In genomic region chr3:9211155-9211950, GRCh38 we compare ENCODE assay signal across 17 cellular contexts. TPM values are rescaled to one million over a fixed set of nuclear protein-coding genes. Genes with fewer than 3 reads are reported as not detected.
DNase-seq lines count a peak whose midpoint lies in the region; ATAC-seq, FAIRE-seq and TF ChIP-seq lines count a peak whose summit lies in the region.
"Had no signal": no experiment of that assay in that cellular context is flagged by ENCODE, and none has a peak within 500 bp of the region (broad histone marks: within the 10 kb centered on the region; RNA-seq: fewer than 3 reads in every experiment).

No MANE protein-coding gene starts in this region.

- H3K36me3 Mint-ChIP-seq in astrocyte (ENCODE audit: low read depth, unreplicated experiment), result peaks cover 2% of the 10 kb centered on the region
- H3K36me3 Mint-ChIP-seq: naive B cell had no signal

- H3K4me1 ChIP-seq in GM23248 (ENCODE audit: insufficient read depth) (peaks cover 21% of the 10 kb centered on the region), astrocyte (ENCODE audit: insufficient read depth, low read length) (peaks cover 21% of the 10 kb centered on the region), foreskin keratinocyte (peaks cover 22% of the 10 kb centered on the region), body of pancreas (no peaks in the 10 kb centered on the region)
- H3K4me1 ChIP-seq: gastroesophageal sphincter had no signal

- H3K4me3 Mint-ChIP-seq in astrocyte (ENCODE audit: unreplicated experiment), result no peak overlapping the region
- H3K4me3 Mint-ChIP-seq: activated CD4-positive, alpha-beta memory T cell treated with anti-CD3 and anti-CD28 coated beads, Interleukin-2, amount 10 ng/mL, durations not matched to agents 7 days and 5 days; dendritic cell treated with granulocyte-macrophage colony-stimulating factor and Interleukin-4, amounts not matched to agents 40 ng/mL and 50 ng/mL, for 4 days; naive B cell had no signal

- H3K27ac ChIP-seq in GM23248 (no peak overlapping the region), astrocyte (ENCODE audit: low read depth, low read length) (no peak overlapping the region), foreskin keratinocyte (no peak overlapping the region), body of pancreas (no peak overlapping the region)
- H3K27ac ChIP-seq: BLaER1 treated with 17β-estradiol and CSF1 and Interleukin-3, amounts not matched to agents 10 nM and 100 nM; gastroesophageal sphincter; PC-9 had no signal

- no peak overlapping the region for H3K4me3 ChIP-seq in AG09309 (ENCODE audit: control insufficient read depth, low read depth, low read length)
- H3K4me3 ChIP-seq in GM23248, result no peak overlapping the region
- peak overlapping the region; percentile 5 for H3K4me3 ChIP-seq in astrocyte (ENCODE audit: insufficient read depth, low read depth, low read length)
- H3K4me3 ChIP-seq in body of pancreas, result no peak overlapping the region
- H3K4me3 ChIP-seq: BLaER1 treated with 17β-estradiol and CSF1 and Interleukin-3, amounts not matched to agents 10 nM and 100 nM; gastroesophageal sphincter; PC-9 had no signal

- intact Hi-C loops in body of pancreas (cut with DNase I), result no loop called here

- TF ChIP-seq CTCF in AG09309 (IDR thresholded peaks at IDR 0.05; ENCODE audit: control insufficient read depth, insufficient read depth, low read depth, low read length, missing control alignments) (no peak), astrocyte (IDR thresholded peaks at IDR 0.05; ENCODE audit: insufficient read depth, low read depth, low read length) (no peak), foreskin keratinocyte (conservative IDR thresholded peaks at IDR 0.05) (no peak), body of pancreas (IDR thresholded peaks at IDR 0.05) (no peak)

- H3K27me3 ChIP-seq in GM23248 (replicated peaks; ENCODE audit: insufficient read depth) (no peaks in the 10 kb centered on the region), astrocyte (ENCODE audit: insufficient read depth, low read length) (peaks cover 10% of the 10 kb centered on the region), foreskin keratinocyte (no peaks in the 10 kb centered on the region), body of pancreas (no peaks in the 10 kb centered on the region)
- H3K27me3 ChIP-seq: BLaER1 treated with 17β-estradiol and CSF1 and Interleukin-3, amounts not matched to agents 10 nM and 100 nM; gastroesophageal sphincter had no signal

- H3K9ac ChIP-seq in GM23248, result no peak overlapping the region
- no peak overlapping the region for H3K9ac ChIP-seq in astrocyte (ENCODE audit: low read length)
- H3K9ac ChIP-seq: BLaER1 treated with 17β-estradiol and CSF1 and Interleukin-3, amounts not matched to agents 10 nM and 100 nM had no signal

- in situ Hi-C loops in GM23248 (cut with MboI), result no loop called here

- 36 to 39% methylated on average over 2 of the region's 2 CpGs for WGBS in GM23248 (ENCODE audit: low coverage in 1 of 2, low lambda C conversion rate in 2 of 2, missing lambda C conversion rate in 2 of 2), 2 experiments
- 68 to 95% methylated on average over 2 of the region's 2 CpGs for WGBS in body of pancreas, 2 donors

- H3K9me3 ChIP-seq in GM23248 (ENCODE audit: low read depth) (no peaks in the 10 kb centered on the region), astrocyte (ENCODE audit: insufficient read depth, low read depth, low read length) (no peaks in the 10 kb centered on the region), body of pancreas (no peaks in the 10 kb centered on the region)
- H3K9me3 ChIP-seq: BLaER1 treated with 17β-estradiol and CSF1 and Interleukin-3, amounts not matched to agents 10 nM and 100 nM; gastroesophageal sphincter had no signal

- H2AFZ ChIP-seq in GM23248 (no peak overlapping the region), astrocyte (ENCODE audit: low read depth, low read length) (no peak overlapping the region)
- H2AFZ ChIP-seq: PC-9 had no signal

- peaks cover 2% of the 10 kb centered on the region for H3K9me3 Mint-ChIP-seq in astrocyte (ENCODE audit: unreplicated experiment)
- H3K9me3 Mint-ChIP-seq: activated CD4-positive, alpha-beta memory T cell treated with anti-CD3 and anti-CD28 coated beads, Interleukin-2, amount 10 ng/mL, durations not matched to agents 7 days and 5 days; dendritic cell treated with granulocyte-macrophage colony-stimulating factor and Interleukin-4, amounts not matched to agents 40 ng/mL and 50 ng/mL, for 4 days; naive B cell had no signal

- peaks cover 16% of the 10 kb centered on the region for H3K4me1 Mint-ChIP-seq in astrocyte (ENCODE audit: low read depth, unreplicated experiment)
- H3K4me1 Mint-ChIP-seq: activated CD4-positive, alpha-beta memory T cell treated with anti-CD3 and anti-CD28 coated beads, Interleukin-2, amount 10 ng/mL, durations not matched to agents 7 days and 5 days; naive B cell had no signal

- peak; percentile 57 for DNase-seq in AG09309 (ENCODE audit: low read depth)
- DNase-seq in GM23248, result peak; percentile 65
- DNase-seq in astrocyte (ENCODE audit: low read depth), result peak; percentile 91
- peak; percentile 18 to 31 for DNase-seq in foreskin keratinocyte
- no peak for DNase-seq in NCI-H345 (lab: John Stamatoyannopoulos, UW)
- no peak for DNase-seq in body of pancreas
- DNase-seq in NCI-H128 (lab: John Stamatoyannopoulos, UW; ENCODE audit: unreplicated experiment), result no peak
- DNase-seq: activated CD4-positive, alpha-beta memory T cell treated with anti-CD3 and anti-CD28 coated beads, Interleukin-2, amount 10 ng/mL, durations not matched to agents 7 days and 5 days; DND-41; MM.1S; naive B cell; PC-9; right cardiac atrium had no signal

- FAIRE-seq in astrocyte (lab: Jason Lieb, UNC), result no peak

- H4K20me1 ChIP-seq in GM23248 (ENCODE audit: insufficient read depth) (no peaks in the 10 kb centered on the region), astrocyte (ENCODE audit: insufficient read depth, low read length) (no peaks in the 10 kb centered on the region)

- no peaks in the 10 kb centered on the region for H3K9me2 ChIP-seq in GM23248 (ENCODE audit: insufficient read depth)

- no peak for TF ChIP-seq POLR2A in body of pancreas (IDR thresholded peaks at IDR 0.05)

- H3F3A ChIP-seq in GM23248 (ENCODE audit: insufficient read depth), result peaks cover 29% of the 10 kb centered on the region

- H3K4me2 ChIP-seq in GM23248 (ENCODE audit: unreplicated experiment) (no peak overlapping the region), astrocyte (ENCODE audit: low read length) (peak overlapping the region; percentile 12)
- H3K4me2 ChIP-seq: BLaER1 treated with 17β-estradiol and CSF1 and Interleukin-3, amounts not matched to agents 10 nM and 100 nM; PC-9 had no signal

- H3K36me3 ChIP-seq in GM23248 (ENCODE audit: low read depth), result no peaks in the 10 kb centered on the region
- H3K36me3 ChIP-seq in astrocyte (ENCODE audit: insufficient read depth, low read length), result no peaks in the 10 kb centered on the region
- H3K36me3 ChIP-seq in body of pancreas (replicated peaks in 1 of 2; ENCODE audit: insufficient read depth in 1 of 2, low read depth in 2 of 2), result no peaks in the 10 kb centered on the region
- H3K36me3 ChIP-seq: BLaER1 treated with 17β-estradiol and CSF1 and Interleukin-3, amounts not matched to agents 10 nM and 100 nM; gastroesophageal sphincter had no signal

- peaks cover 2% of the 10 kb centered on the region for H3K27me3 Mint-ChIP-seq in astrocyte (ENCODE audit: low read depth, unreplicated experiment)
- H3K27me3 Mint-ChIP-seq: dendritic cell treated with granulocyte-macrophage colony-stimulating factor and Interleukin-4, amounts not matched to agents 40 ng/mL and 50 ng/mL, for 4 days had no signal

- no peaks in the 10 kb centered on the region for H3K79me2 ChIP-seq in GM23248 (ENCODE audit: insufficient read depth)
- H3K79me2 ChIP-seq in astrocyte (ENCODE audit: insufficient read depth, low read length), result no peaks in the 10 kb centered on the region

- ATAC-seq in foreskin keratinocyte (peak; percentile 79), body of pancreas (no peak), HG03457 (IDR thresholded peaks at IDR 0.05; ENCODE audit: unreplicated experiment) (no peak)
- ATAC-seq: gastroesophageal sphincter, right cardiac atrium had no signal

- H3K27ac Mint-ChIP-seq in astrocyte (ENCODE audit: unreplicated experiment), result peak overlapping the region; percentile 27
- H3K27ac Mint-ChIP-seq: activated CD4-positive, alpha-beta memory T cell treated with anti-CD3 and anti-CD28 coated beads, Interleukin-2, amount 10 ng/mL, durations not matched to agents 7 days and 5 days; dendritic cell treated with granulocyte-macrophage colony-stimulating factor and Interleukin-4, amounts not matched to agents 40 ng/mL and 50 ng/mL, for 4 days; naive B cell had no signal

RNA-seq across cellular contexts. Expression of gene SRGAP3, which starts 38.1 kb away (rescaled TPM):
- 0.13 and 1.7 TPM in 2 replicates for total RNA-seq in GM23248 (2014; rRNA removed; shearing (Covaris generic))
- polyA plus RNA-seq in GM23248 (2016; fragmentation: Nextera tagmentation; extraction: Ambion mirVana) (0.89 and 0.91 TPM in 2 replicates), foreskin keratinocyte (4.4 and 5.0 TPM in 2 replicates)
- total RNA-seq in astrocyte (3.9 and 5.4 TPM in 2 replicates), foreskin keratinocyte (16.2 and 17.9 TPM in 2 replicates), body of pancreas (10 to 100 TPM; 10.9 to 11.4 TPM)

Comparison
In these comparisons a context has a peak if more than half of its experiments do, and no peak if none do; other contexts are left out.
1. DNase-seq: peak in AG09309 (single experiment), GM23248 (single experiment), astrocyte (single experiment) and foreskin keratinocyte (2 of 2); none in NCI-H345 (single experiment), body of pancreas (0 of 4) and NCI-H128 (single experiment).